In the genomic region with DNA sequence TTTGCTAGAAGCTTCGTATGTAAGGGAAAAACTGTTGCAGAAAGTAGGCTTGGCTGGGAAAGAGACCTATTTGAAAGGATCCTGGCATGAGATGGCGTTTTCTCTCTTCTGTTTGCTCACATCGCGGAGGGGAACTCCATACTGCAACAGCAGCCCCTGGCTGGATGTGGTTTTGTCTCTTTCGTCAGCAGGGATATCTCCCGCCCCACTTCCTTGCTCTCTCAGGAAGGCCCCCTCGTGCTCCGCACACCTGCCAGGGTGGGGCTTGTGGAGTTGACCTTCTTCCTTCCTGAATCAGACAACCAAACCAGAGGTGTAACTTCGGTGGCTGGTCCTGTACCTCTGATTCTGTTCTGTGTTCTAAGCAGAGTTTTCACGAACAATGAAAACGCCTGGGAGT, we compare ENCODE assay signal across 9 cellular contexts. TPM values are rescaled to one million over a fixed set of nuclear protein-coding genes. Genes with fewer than 3 reads are reported as not detected.
DNase-seq lines count a peak whose midpoint lies in the region; ATAC-seq and TF ChIP-seq lines count a peak whose summit lies in the region.
"Had no signal": no experiment of that assay in that cellular context is flagged by ENCODE, and none has a peak within 500 bp of the region (broad histone marks: within the 10 kb centered on the region; RNA-seq: fewer than 3 reads in every experiment).

No MANE protein-coding gene starts in this region.

- peak overlapping the region; percentile 19 for H3K27ac Mint-ChIP-seq in activated T-cell treated with anti-CD3 and anti-CD28 coated beads, Interleukin-2, amount 50 U/mL, for 24 hours

- no peak overlapping the region for H3K27ac ChIP-seq in ascending aorta

- H3K9me3 Mint-ChIP-seq in activated T-cell treated with anti-CD3 and anti-CD28 coated beads, Interleukin-2, amount 50 U/mL, for 24 hours, result peaks cover 2% of the 10 kb centered on the region

- ATAC-seq in left colon (peak; percentile 44), GM19452 (IDR thresholded peaks at IDR 0.05; ENCODE audit: unreplicated experiment) (no peak)

- H3K4me3 Mint-ChIP-seq in activated T-cell treated with anti-CD3 and anti-CD28 coated beads, Interleukin-2, amount 50 U/mL, for 24 hours, result peak overlapping the region; percentile 20

- H3K36me3 Mint-ChIP-seq in activated T-cell treated with anti-CD3 and anti-CD28 coated beads, Interleukin-2, amount 50 U/mL, for 24 hours (ENCODE audit: low read depth), result no peaks in the 10 kb centered on the region

- TF ChIP-seq CTCF in NB4 (IDR thresholded peaks at IDR 0.05; ENCODE audit: low read depth, low read length) (no peak), GM20000 (IDR thresholded peaks at IDR 0.05; ENCODE audit: extremely low read depth, missing control alignments) (no peak), ascending aorta (IDR thresholded peaks at IDR 0.05) (no peak)

- peaks cover 7% of the 10 kb centered on the region for H3K27me3 Mint-ChIP-seq in activated T-cell treated with anti-CD3 and anti-CD28 coated beads, Interleukin-2, amount 50 U/mL, for 24 hours

- peaks cover 40% of the 10 kb centered on the region for H3K4me1 Mint-ChIP-seq in activated T-cell treated with anti-CD3 and anti-CD28 coated beads, Interleukin-2, amount 50 U/mL, for 24 hours (ENCODE audit: low read depth)

- intact Hi-C loops in left colon (cut with DNase I, micrococcal nuclease), result no loop called here
- intact Hi-C loops in ascending aorta (cut with DNase I), result no loop called here

- TF ChIP-seq POLR2A in NB4 (IDR thresholded peaks at IDR 0.05; ENCODE audit: extremely low read depth, insufficient read length), result no peak

- H3K4me1 ChIP-seq in ascending aorta, result peaks cover 0 to 3% of the 10 kb centered on the region in 2 donors

- DNase-seq in DMS153 (lab: John Stamatoyannopoulos, UW) (peak; percentile 55), NB4 (ENCODE audit: low read depth) (peak; percentile 49), left colon (peak; percentile 67 to 81), AG08396 (ENCODE audit: low spot score) (no peak), GM20000 (ENCODE audit: low spot score) (no peak), ascending aorta (ENCODE audit: low spot score in 2 of 2) (no peak)
- peak; percentile 39 for DNase-seq in activated T-cell treated with anti-CD3 and anti-CD28 coated beads, Interleukin-2, amount 50 U/mL, for 24 hours
- DNase-seq: kidney glomerular epithelial cell had no signal

- no peaks in the 10 kb centered on the region for H3K9me3 ChIP-seq in ascending aorta

- H3K36me3 ChIP-seq in ascending aorta, result no peaks in the 10 kb centered on the region

- no peaks in the 10 kb centered on the region for H3K27me3 ChIP-seq in ascending aorta

- H3K4me3 ChIP-seq in NB4 (ENCODE audit: low read depth, low read length), result no peak overlapping the region
- H3K4me3 ChIP-seq in ascending aorta, result no peak overlapping the region

RNA-seq across cellular contexts. Expression of a gene that starts 26.4 kb away (rescaled TPM):
- total RNA-seq in left colon, result 10 to 100 TPM; 12.9 to 21.3 TPM
- 7.6 TPM for total RNA-seq in ascending aorta

Comparison
In these comparisons a context has a peak if more than half of its experiments do, and no peak if none do; other contexts are left out.
1. DNase-seq: peak in DMS153 (single experiment), NB4 (single experiment), activated T-cell treated with anti-CD3 and anti-CD28 coated beads, Interleukin-2, amount 50 U/mL, for 24 hours (single experiment) and left colon (2 of 2); none in AG08396 (single experiment), GM20000 (single experiment) and ascending aorta (0 of 2).